ENCODE assay signal across 36 cellular contexts in the genomic region with DNA sequence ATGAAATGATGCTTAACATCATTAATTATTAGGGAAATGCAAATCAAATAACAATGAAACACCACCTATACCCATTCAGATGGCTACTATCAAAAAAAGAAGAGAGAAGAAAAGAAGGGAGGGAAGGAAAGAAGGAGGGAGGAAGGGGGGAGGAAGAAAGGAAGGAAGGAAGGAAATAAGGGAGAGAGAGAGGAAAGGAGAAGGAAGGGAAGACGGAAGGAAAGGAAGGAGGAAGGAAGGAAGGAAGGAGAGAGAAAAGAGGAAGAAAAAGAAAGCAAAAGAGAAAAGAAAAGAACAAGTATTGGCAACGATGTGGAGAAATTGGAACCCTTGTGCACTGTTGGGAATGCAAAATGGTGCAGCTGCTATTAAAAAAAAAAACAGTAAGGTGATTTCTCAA.
"Had no signal": no experiment of that assay in that cellular context is flagged by ENCODE, and none has a peak within 500 bp of the region (broad histone marks: within the 10 kb centered on the region; RNA-seq: fewer than 3 reads in every experiment).

No MANE protein-coding gene starts in this region.

- H3K36me3 ChIP-seq: MG63 had no signal

- H3K27me3 ChIP-seq: MG63 had no signal

- DNase-seq: Kasumi-1, MG63, MM.1S, MV-4-11, NCI-H1048, NCI-H1092, NCI-H1092 treated with DMSO at 0.1 percent for 48 hours, NCI-H1105, NCI-H1105 treated with DMSO at 0.1 percent for 48 hours, NCI-H1417, NCI-H1417 treated with DMSO at 0.1 percent for 48 hours, NCI-H1436, NCI-H1436 treated with DMSO at 0.1 percent for 48 hours, NCI-H146, NCI-H1694, NCI-H1694 treated with DMSO at 0.1 percent for 48 hours, NCI-H187, NCI-H187 treated with DMSO at 0.1 percent for 48 hours, NCI-H1930, NCI-H2029, NCI-H2029 treated with DMSO at 0.1 percent for 48 hours, NCI-H2081, NCI-H2081 treated with DMSO at 0.1 percent for 48 hours, NCI-H2107, NCI-H2171, NCI-H2171 treated with DMSO at 0.1 percent for 48 hours, NCI-H2227 treated with DMSO at 0.1 percent for 48 hours, NCI-H226, NCI-H345, NCI-H446, NCI-H446 treated with DMSO at 0.1 percent for 48 hours, NCI-H510A, NCI-H510A treated with DMSO at 0.1 percent for 48 hours, NCI-H524, NCI-H524 treated with DMSO at 0.1 percent for 48 hours, NCI-H526 had no signal

- H3K9me3 ChIP-seq: MG63 had no signal

- H3K4me3 ChIP-seq: MG63 had no signal
